Comparison of ENCODE assay signal across 9 cellular contexts in the genomic region with DNA sequence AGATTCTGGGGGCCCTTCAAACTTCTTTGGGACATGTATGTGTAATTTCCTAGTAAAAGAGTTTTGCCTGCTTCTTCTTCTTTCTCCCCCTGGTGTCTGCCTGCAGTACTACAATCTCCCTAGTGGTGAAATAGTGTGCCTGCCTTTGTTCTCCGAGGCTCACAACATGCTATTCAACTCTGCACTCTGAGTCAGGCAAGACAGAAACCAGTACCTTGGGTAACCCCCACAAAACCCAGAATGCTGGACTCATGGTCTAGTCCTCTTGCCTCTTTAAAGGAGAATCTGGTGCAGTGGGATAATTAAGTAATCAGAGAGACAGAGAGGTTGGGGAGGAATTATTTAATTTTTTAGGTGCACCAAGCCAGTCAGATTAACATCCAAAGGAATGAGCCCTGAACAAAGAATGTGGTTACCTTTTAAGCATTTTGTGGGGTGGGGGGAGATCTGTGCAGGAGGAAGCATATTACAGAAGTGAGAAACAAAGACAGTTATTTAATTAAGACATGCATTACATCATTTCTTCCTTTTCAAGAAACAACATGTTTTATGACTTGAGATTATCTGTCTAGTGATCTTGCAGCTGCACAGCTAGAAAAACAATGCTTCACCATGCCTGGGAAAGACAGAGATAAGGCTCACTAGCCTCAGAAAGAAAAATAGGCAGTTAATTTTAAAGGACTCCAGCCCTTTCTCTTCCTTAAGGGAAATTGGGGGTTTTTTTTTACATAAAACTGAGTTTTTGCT. TPM values are rescaled to one million over a fixed set of nuclear protein-coding genes. Genes with fewer than 3 reads are reported as not detected.
DNase-seq lines count a peak whose midpoint lies in the region; ATAC-seq and TF ChIP-seq lines count a peak whose summit lies in the region.
"Had no signal": no experiment of that assay in that cellular context is flagged by ENCODE, and none has a peak within 500 bp of the region (broad histone marks: within the 10 kb centered on the region; RNA-seq: fewer than 3 reads in every experiment).

No MANE protein-coding gene starts in this region.

- H3K27ac ChIP-seq in OCI-LY7 (ENCODE audit: low read depth, low read length, poor library complexity, severe bottlenecking) = no peak overlapping the region
- H3K27ac ChIP-seq in foreskin keratinocyte = peak overlapping the region; percentile 46
- H3K27ac ChIP-seq in trophoblast cell (ENCODE audit: low read depth, low read length) = no peak overlapping the region

- H3K4me3 Mint-ChIP-seq in CD14-positive monocyte = peak overlapping the region in 1 of 2 donors; percentile 71
- no peak overlapping the region for H3K4me3 Mint-ChIP-seq in activated T-cell treated with anti-CD3 and anti-CD28 coated beads, Interleukin-2, amount 50 U/mL, for 4 hours

- no peak overlapping the region for H3K4ac ChIP-seq in trophoblast cell (ENCODE audit: low read depth, low read length)

- H3K4me3 ChIP-seq in OCI-LY7 (ENCODE audit: low read depth, low read length, poor library complexity, severe bottlenecking) (no peak overlapping the region), trophoblast cell (ENCODE audit: low read depth, low read length) (no peak overlapping the region)

- peaks cover 52% of the 10 kb centered on the region for H3K4me1 Mint-ChIP-seq in CD14-positive monocyte
- peaks cover 3% of the 10 kb centered on the region for H3K4me1 Mint-ChIP-seq in activated T-cell treated with anti-CD3 and anti-CD28 coated beads, Interleukin-2, amount 50 U/mL, for 4 hours (ENCODE audit: low read depth)

- H2BK5ac ChIP-seq in trophoblast cell (ENCODE audit: low read depth, low read length, poor library complexity) = no peak overlapping the region

- no peak overlapping the region for H4K91ac ChIP-seq in trophoblast cell (ENCODE audit: low read depth, low read length)

- H4K20me1 ChIP-seq in OCI-LY7 (ENCODE audit: insufficient read depth, low read length) = no peaks in the 10 kb centered on the region

- H3K4me1 ChIP-seq in OCI-LY7 (ENCODE audit: insufficient read depth, low read length, poor library complexity, severe bottlenecking) = no peaks in the 10 kb centered on the region
- peaks cover 3% of the 10 kb centered on the region for H3K4me1 ChIP-seq in foreskin keratinocyte
- no peaks in the 10 kb centered on the region for H3K4me1 ChIP-seq in trophoblast cell (ENCODE audit: control insufficient read depth in 1 of 2, insufficient read depth in 2 of 2, low read length in 2 of 2)

- no peaks in the 10 kb centered on the region for H3K79me1 ChIP-seq in trophoblast cell (ENCODE audit: low read length)

- no peak overlapping the region for H2AFZ ChIP-seq in OCI-LY7 (ENCODE audit: low read length)
- no peak overlapping the region for H2AFZ ChIP-seq in trophoblast cell (ENCODE audit: insufficient read depth, low read length, poor library complexity)

- H3K14ac ChIP-seq in trophoblast cell (ENCODE audit: low read length) = no peak overlapping the region

- peak; percentile 86 for ATAC-seq in GM19043 (IDR thresholded peaks at IDR 0.05; ENCODE audit: low read depth, unreplicated experiment)
- ATAC-seq in HG03432 (IDR thresholded peaks at IDR 0.05; ENCODE audit: unreplicated experiment) = peak; percentile 94
- peak; percentile 92 to 99 for ATAC-seq in activated T-cell treated with anti-CD3 and anti-CD28 coated beads, Interleukin-2, amount 50 U/mL, for 4 hours
- ATAC-seq in foreskin keratinocyte = peak; percentile 100

- no peak overlapping the region for H2AK5ac ChIP-seq in trophoblast cell (ENCODE audit: low read length)

- peak overlapping the region; percentile 83 to 97 (median 92) for H3K27ac Mint-ChIP-seq in CD14-positive monocyte

- no peaks in the 10 kb centered on the region for H3K9me2 ChIP-seq in OCI-LY7 (ENCODE audit: insufficient read depth, low read length)

- DNase-seq in CD14-positive monocyte (ENCODE audit: low spot score) = peak; percentile 61
- DNase-seq in OCI-LY7 (ENCODE audit: low spot score) = peak; percentile 61
- peak; percentile 43 for DNase-seq in activated T-cell treated with anti-CD3 and anti-CD28 coated beads, Interleukin-2, amount 50 U/mL, for 4 hours
- peak; percentile 68 to 93 for DNase-seq in foreskin keratinocyte
- DNase-seq in trophoblast cell = peak; percentile 35 to 73
- no peak for DNase-seq in cortex of kidney (lab: John Stamatoyannopoulos, UW)

- H3K79me2 ChIP-seq in OCI-LY7 (ENCODE audit: insufficient read depth, low read depth, low read length) = no peaks in the 10 kb centered on the region
- no peaks in the 10 kb centered on the region for H3K79me2 ChIP-seq in trophoblast cell (ENCODE audit: control insufficient read depth, insufficient read depth, low read length, poor library complexity)

- CTCF ChIA-PET in OCI-LY7 (lab: Charles Lee; ENCODE audit: unreplicated experiment) = no interaction called here

- TF ChIP-seq CTCF in CD14-positive monocyte (IDR thresholded peaks at IDR 0.05) (peak; percentile 88), OCI-LY7 (conservative IDR thresholded peaks at IDR 0.05; ENCODE audit: low read length) (peak; percentile 92), foreskin keratinocyte (conservative IDR thresholded peaks at IDR 0.05) (peak; percentile 73)

- H4K8ac ChIP-seq in trophoblast cell (ENCODE audit: low read depth, low read length) = no peak overlapping the region

- H3K4me2 ChIP-seq in OCI-LY7 (ENCODE audit: low read length) (no peak overlapping the region), trophoblast cell (ENCODE audit: low read length) (no peak overlapping the region)

- peaks cover 4 to 26% (median 18%) of the 10 kb centered on the region in 7 donors for H3K9me3 Mint-ChIP-seq in CD14-positive monocyte
- H3K9me3 Mint-ChIP-seq in activated T-cell treated with anti-CD3 and anti-CD28 coated beads, Interleukin-2, amount 50 U/mL, for 4 hours = no peaks in the 10 kb centered on the region

- H2BK120ac ChIP-seq in trophoblast cell (ENCODE audit: insufficient read depth, low read length, poor library complexity) = no peak overlapping the region

- H3K23ac ChIP-seq in trophoblast cell (ENCODE audit: low read length) = no peak overlapping the region

- no peak overlapping the region for H2BK12ac ChIP-seq in trophoblast cell (ENCODE audit: low read length)

- peaks cover 0 to 1% (median 0%) of the 10 kb centered on the region in 3 donors for H3K27me3 Mint-ChIP-seq in CD14-positive monocyte (ENCODE audit: low read depth in 3 of 3)
- peaks cover 8% of the 10 kb centered on the region for H3K27me3 Mint-ChIP-seq in activated T-cell treated with anti-CD3 and anti-CD28 coated beads, Interleukin-2, amount 50 U/mL, for 4 hours (ENCODE audit: low read depth)

- H3K18ac ChIP-seq in trophoblast cell (ENCODE audit: low read length) = no peak overlapping the region

- peaks cover 6% of the 10 kb centered on the region; the same call in 1 of the 2 replicates for H3K9me3 ChIP-seq in OCI-LY7 (ENCODE audit: low read length)
- no peaks in the 10 kb centered on the region for H3K9me3 ChIP-seq in trophoblast cell (ENCODE audit: insufficient read depth, low read depth, low read length)

- no CpG with 5 or more reads among the region's 1 CpG for WGBS in trophoblast cell (ENCODE audit: extremely low coverage, insufficient coverage, insufficient read length)

- BruUV-seq in OCI-LY7 (replicated peaks; lab: Mats Ljungman, UMichigan) = no TSS peak

- intact Hi-C loops in CD14-positive monocyte (cut with micrococcal nuclease) (no loop called here), OCI-LY7 (cut with micrococcal nuclease; ENCODE audit: unreplicated experiment) (loop anchor here (5.0 kb wide), 1 partner anchor 372 kb away; no protein-coding TSS in a partner anchor)

- H3K36me3 Mint-ChIP-seq in CD14-positive monocyte = peaks cover 14 to 26% of the 10 kb centered on the region in 2 donors
- no peaks in the 10 kb centered on the region for H3K36me3 Mint-ChIP-seq in activated T-cell treated with anti-CD3 and anti-CD28 coated beads, Interleukin-2, amount 50 U/mL, for 4 hours (ENCODE audit: insufficient read depth)

- no peak overlapping the region for H3K9ac ChIP-seq in trophoblast cell (ENCODE audit: low read length)

- H4K12ac ChIP-seq in trophoblast cell (ENCODE audit: low read depth, low read length) = no peak overlapping the region

- H3K27me3 ChIP-seq in foreskin keratinocyte = no peaks in the 10 kb centered on the region
- no peaks in the 10 kb centered on the region for H3K27me3 ChIP-seq in trophoblast cell (ENCODE audit: insufficient read depth, low read length)

- H3K36me3 ChIP-seq in OCI-LY7 (ENCODE audit: insufficient read depth, low read length) (no peaks in the 10 kb centered on the region), trophoblast cell (ENCODE audit: control insufficient read depth in 1 of 2, insufficient read depth in 2 of 2, low read length in 2 of 2) (no peaks in the 10 kb centered on the region)

- POLR2A ChIA-PET in OCI-LY7 (lab: Charles Lee) = interaction anchor here (0.9 kb wide), 1 partner anchor 384 kb away, joined by 4 read pairs; no protein-coding TSS in a partner anchor

RNA-seq across cellular contexts. Expression of gene MS4A6A, which starts 11.0 kb away (rescaled TPM):
- polyA plus RNA-seq in CD14-positive monocyte (1,000 to 10,000 TPM; 2,353 to 3,009 TPM), foreskin keratinocyte (not detected in 2 replicates)
- not detected in 2 replicates for total RNA-seq in OCI-LY7 (2014; rRNA removed; shearing (Covaris generic))
- total RNA-seq in OCI-LY7 (2022) (not detected in 2 replicates), foreskin keratinocyte (not detected in 2 replicates)
- not detected for total RNA-seq in activated T-cell treated with anti-CD3 and anti-CD28 coated beads, Interleukin-2, amount 50 U/mL, for 4 hours
- 0.05 and 0.26 TPM in 2 replicates for polyA plus RNA-seq in trophoblast cell (2013)
- total RNA-seq: T-helper 2 cell treated with Interferon-gamma antibody and Interleukin-4, amounts not matched to agents 100 ng/mL and 5 ng/mL, for 36 hours had no signal

RNA-seq across cellular contexts. Expression of gene MS4A4E, which starts 49.1 kb away (rescaled TPM):
- 1 to 10 TPM in 1 of 2 donors, under 1 TPM in 1; 1.00 to 1.1 TPM for polyA plus RNA-seq in CD14-positive monocyte
- total RNA-seq in OCI-LY7 (2014; rRNA removed; shearing (Covaris generic)) = not detected in 2 replicates
- not detected in 2 replicates for total RNA-seq in OCI-LY7 (2022)
- not detected for total RNA-seq in activated T-cell treated with anti-CD3 and anti-CD28 coated beads, Interleukin-2, amount 50 U/mL, for 4 hours
- total RNA-seq in foreskin keratinocyte = not detected in 2 replicates
- polyA plus RNA-seq in foreskin keratinocyte = not detected in 2 replicates
- polyA plus RNA-seq in trophoblast cell (2013) = not detected in 2 replicates
- total RNA-seq: T-helper 2 cell treated with Interferon-gamma antibody and Interleukin-4, amounts not matched to agents 100 ng/mL and 5 ng/mL, for 36 hours had no signal
